ENCODE assay signal across 8 cellular contexts in the genomic region with DNA sequence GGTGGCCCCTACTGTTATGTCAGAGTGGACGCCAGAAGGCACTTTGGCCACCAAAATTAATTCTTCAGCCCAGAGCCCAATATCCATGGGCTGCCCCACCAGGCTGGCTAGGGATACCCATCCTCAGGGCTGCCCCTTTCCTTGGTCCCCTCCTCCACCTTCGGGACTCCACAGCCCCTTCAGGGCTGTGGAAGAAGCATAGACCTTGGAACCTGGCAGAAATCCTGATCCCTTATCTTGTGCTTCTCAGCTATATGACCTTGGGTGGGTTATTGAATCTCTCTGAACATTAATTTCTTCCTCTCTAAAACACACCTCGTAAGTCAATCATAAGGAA. TPM values are rescaled to one million over a fixed set of nuclear protein-coding genes. Genes with fewer than 3 reads are reported as not detected.
A peak's percentile ranks its signal among the peaks of the same experiment; 100 is the strongest.
DNase-seq lines count a peak whose midpoint lies in the region; ATAC-seq and TF ChIP-seq lines count a peak whose summit lies in the region.

No MANE protein-coding gene starts in this region.

- peak overlapping the region; percentile 99 for H3K9ac ChIP-seq in adipocyte (ENCODE audit: low read length)

- H3K4me3 Mint-ChIP-seq in activated CD4-positive, alpha-beta T cell treated with anti-CD3 and anti-CD28 coated beads, Interleukin-2, amount 10 ng/mL, durations not matched to agents 24 days and 14 days, result peak overlapping the region; percentile 95

- intact Hi-C loops in activated CD4-positive, alpha-beta T cell treated with anti-CD3 and anti-CD28 coated beads, Interleukin-2, amount 10 ng/mL, durations not matched to agents 24 days and 14 days (cut with micrococcal nuclease), result loop anchor here (1.0 to 10.0 kb wide), 6 partner anchors 55 to 1459 kb away; a partner anchor contains a TSS
- intact Hi-C loops in mucosa of descending colon (cut with DNase I, micrococcal nuclease), result no loop called here

- DNase-seq in activated CD4-positive, alpha-beta T cell treated with anti-CD3 and anti-CD28 coated beads, Interleukin-2, amount 10 ng/mL, durations not matched to agents 24 days and 14 days, result no peak
- no peak for DNase-seq in activated CD4-positive, alpha-beta T cell treated with anti-CD3 and anti-CD28 coated beads, Interleukin-2, amount 50 U/mL, for 48 hours
- no peak for DNase-seq in adipocyte (ENCODE audit: low read depth)
- DNase-seq in kidney epithelial cell (ENCODE audit: low read depth), result no peak
- DNase-seq in substantia nigra (lab: John Stamatoyannopoulos, UW), result no peak
- no peak for DNase-seq in hypothalamus (lab: John Stamatoyannopoulos, UW)
- DNase-seq in mucosa of descending colon, result no peak

- H3K4me3 ChIP-seq in adipocyte (ENCODE audit: low read length) (peak overlapping the region; percentile 94), kidney epithelial cell (ENCODE audit: low read depth, low read length) (peak overlapping the region; percentile 84), mucosa of descending colon (no peak overlapping the region)

- no peak for TF ChIP-seq CTCF in kidney epithelial cell (IDR thresholded peaks at IDR 0.05; ENCODE audit: insufficient read depth, low read length, poor library complexity, severe bottlenecking)
- TF ChIP-seq CTCF in mucosa of descending colon (IDR thresholded peaks at IDR 0.05), result no peak

- H3K27ac Mint-ChIP-seq in activated CD4-positive, alpha-beta T cell treated with anti-CD3 and anti-CD28 coated beads, Interleukin-2, amount 10 ng/mL, durations not matched to agents 24 days and 14 days, result peak overlapping the region; percentile 76

- no peaks in the 10 kb centered on the region for H3K36me3 ChIP-seq in adipocyte (ENCODE audit: control insufficient read depth, insufficient read depth, low read length, severe bottlenecking)
- peaks cover 1% of the 10 kb centered on the region for H3K36me3 ChIP-seq in kidney epithelial cell (ENCODE audit: control insufficient read depth, insufficient read depth, low read length)
- no peaks in the 10 kb centered on the region for H3K36me3 ChIP-seq in mucosa of descending colon (ENCODE audit: low read depth)

- H3K9me3 ChIP-seq in adipocyte (ENCODE audit: control insufficient read depth, low read length) (no peaks in the 10 kb centered on the region), mucosa of descending colon (no peaks in the 10 kb centered on the region)

- ATAC-seq in GM19395 (IDR thresholded peaks at IDR 0.05; ENCODE audit: unreplicated experiment) (no peak), mucosa of descending colon (no peak)

- peaks cover 53% of the 10 kb centered on the region for H3K4me1 ChIP-seq in adipocyte (ENCODE audit: control insufficient read depth, insufficient read depth, low read length)
- peaks cover 46% of the 10 kb centered on the region for H3K4me1 ChIP-seq in mucosa of descending colon (ENCODE audit: low read depth)

- no peaks in the 10 kb centered on the region for H3K9me3 Mint-ChIP-seq in activated CD4-positive, alpha-beta T cell treated with anti-CD3 and anti-CD28 coated beads, Interleukin-2, amount 10 ng/mL, durations not matched to agents 24 days and 14 days

- H3K27me3 Mint-ChIP-seq in activated CD4-positive, alpha-beta T cell treated with anti-CD3 and anti-CD28 coated beads, Interleukin-2, amount 10 ng/mL, durations not matched to agents 24 days and 14 days, result peaks cover 15% of the 10 kb centered on the region

- peak overlapping the region; percentile 89 for H3K27ac ChIP-seq in substantia nigra (ENCODE audit: low read depth, low read length, poor library complexity, severe bottlenecking)

- H3K27me3 ChIP-seq in adipocyte (replicated peaks; ENCODE audit: control insufficient read depth, insufficient read depth, low read length) (no peaks in the 10 kb centered on the region), kidney epithelial cell (ENCODE audit: control insufficient read depth, insufficient read depth, low read length) (no peaks in the 10 kb centered on the region)

- H3K36me3 Mint-ChIP-seq in activated CD4-positive, alpha-beta T cell treated with anti-CD3 and anti-CD28 coated beads, Interleukin-2, amount 10 ng/mL, durations not matched to agents 24 days and 14 days (ENCODE audit: low read depth), result peaks cover 15% of the 10 kb centered on the region

- H3K4me1 Mint-ChIP-seq in activated CD4-positive, alpha-beta T cell treated with anti-CD3 and anti-CD28 coated beads, Interleukin-2, amount 10 ng/mL, durations not matched to agents 24 days and 14 days, result peaks cover 34% of the 10 kb centered on the region

RNA-seq across cellular contexts. Expression of a gene that starts 0.5 kb away (rescaled TPM):
- 53.8 and 59.2 TPM in 2 replicates for total RNA-seq in activated CD4-positive, alpha-beta T cell treated with anti-CD3 and anti-CD28 coated beads, Interleukin-2, amount 10 ng/mL, durations not matched to agents 24 days and 14 days
- total RNA-seq in kidney epithelial cell (46.3 and 66.0 TPM in 2 replicates), mucosa of descending colon (10 to 100 TPM; 54.2 to 63.7 (median 60.8) TPM)

RNA-seq across cellular contexts. Expression of a gene that starts 2.5 kb away (rescaled TPM):
- total RNA-seq in activated CD4-positive, alpha-beta T cell treated with anti-CD3 and anti-CD28 coated beads, Interleukin-2, amount 10 ng/mL, durations not matched to agents 24 days and 14 days, result 54.3 and 60.0 TPM in 2 replicates
- total RNA-seq in kidney epithelial cell, result 77.4 and 92.8 TPM in 2 replicates
- total RNA-seq in mucosa of descending colon, result 100 to 1,000 TPM in 1 of 3 donors, 10 to 100 TPM in 2; 39.7 to 116 (median 50.6) TPM

RNA-seq across cellular contexts. Expression of a gene that starts 3.2 kb away (rescaled TPM):
- 90.8 and 92.3 TPM in 2 replicates for total RNA-seq in activated CD4-positive, alpha-beta T cell treated with anti-CD3 and anti-CD28 coated beads, Interleukin-2, amount 10 ng/mL, durations not matched to agents 24 days and 14 days
- 70.9 and 71.7 TPM in 2 replicates for total RNA-seq in kidney epithelial cell
- total RNA-seq in mucosa of descending colon, result 100 to 1,000 TPM in 1 of 3 donors, 10 to 100 TPM in 2; 78.6 to 122 (median 98.5) TPM

RNA-seq across cellular contexts. Expression of a gene that starts 24.4 kb away (rescaled TPM):
- 115 and 127 TPM in 2 replicates for total RNA-seq in activated CD4-positive, alpha-beta T cell treated with anti-CD3 and anti-CD28 coated beads, Interleukin-2, amount 10 ng/mL, durations not matched to agents 24 days and 14 days
- total RNA-seq in kidney epithelial cell (166 and 201 TPM in 2 replicates), mucosa of descending colon (100 to 1,000 TPM in 1 of 3 donors, 10 to 100 TPM in 2; 82.2 to 168 (median 89.5) TPM)

RNA-seq across cellular contexts. Expression of a gene that starts 26.1 kb away (rescaled TPM):
- 26.5 and 26.8 TPM in 2 replicates for total RNA-seq in activated CD4-positive, alpha-beta T cell treated with anti-CD3 and anti-CD28 coated beads, Interleukin-2, amount 10 ng/mL, durations not matched to agents 24 days and 14 days
- total RNA-seq in kidney epithelial cell, result 21.5 and 27.0 TPM in 2 replicates
- total RNA-seq in mucosa of descending colon, result 10 to 100 TPM in 2 of 3 donors, 1 to 10 TPM in 1; 8.3 to 12.4 (median 11.7) TPM
